Comparison of ENCODE assay signal across 9 cellular contexts in the genomic region with DNA sequence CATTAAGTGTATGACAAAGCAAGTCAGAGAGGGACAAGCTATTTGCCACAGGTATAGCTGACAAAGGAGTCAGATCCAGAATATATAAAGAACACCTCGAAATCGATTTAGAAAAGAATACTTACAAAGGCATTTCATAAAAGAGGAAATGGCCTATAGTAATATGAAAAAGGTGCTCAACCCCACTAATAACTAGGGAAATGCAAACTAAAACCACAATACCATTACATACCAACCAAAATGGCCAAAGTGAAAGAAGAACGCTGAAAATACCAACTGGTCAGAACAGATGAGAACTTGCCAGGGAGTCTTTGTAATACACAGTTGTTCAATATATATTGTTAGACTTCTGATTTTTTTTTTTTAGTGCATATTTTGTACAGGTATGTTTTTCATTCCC.
DNase-seq lines count a peak whose midpoint lies in the region; ATAC-seq, FAIRE-seq and TF ChIP-seq lines count a peak whose summit lies in the region.
"Had no signal": no experiment of that assay in that cellular context is flagged by ENCODE, and none has a peak within 500 bp of the region (broad histone marks: within the 10 kb centered on the region; RNA-seq: fewer than 3 reads in every experiment).

No MANE protein-coding gene starts in this region.

- WGBS in GM12878 (ENCODE audit: insufficient coverage, insufficient replicate concordance, low lambda C conversion rate, missing lambda C conversion rate): 4% methylated on average over 3 of the region's 3 CpGs

- no peaks in the 10 kb centered on the region for H3K79me2 ChIP-seq in GM12878 (ENCODE audit: control insufficient read depth, insufficient read depth, low read length)

- no peak overlapping the region for H3K4me3 ChIP-seq in GM12878
- no peak overlapping the region for H3K4me3 ChIP-seq in HAP-1
- H3K4me3 ChIP-seq: K562 had no signal

- no peaks in the 10 kb centered on the region for H3K27me3 ChIP-seq in GM12878 (replicated peaks in 1 of 2; ENCODE audit: control insufficient read depth in 2 of 2, insufficient read depth in 2 of 2, low read length in 1 of 2)
- H3K27me3 ChIP-seq in HAP-1 (ENCODE audit: low read depth): no peaks in the 10 kb centered on the region

- H3K4me1 ChIP-seq in GM12878 (ENCODE audit: control insufficient read depth, insufficient read depth, low read length) (peaks cover 18% of the 10 kb centered on the region), HAP-1 (no peaks in the 10 kb centered on the region)

- TF ChIP-seq CTCF in GM12878 (IDR thresholded peaks at IDR 0.05 in 2 of 3, conservative IDR thresholded peaks at IDR 0.05 in 1 of 3; ENCODE audit: control insufficient read depth in 2 of 3, extremely low read depth in 1 of 3, insufficient read depth in 1 of 3, low read depth in 3 of 3, low read length in 3 of 3): no peak

- SMC1A ChIA-PET in GM12878 (lab: Charles Lee; ENCODE audit: uncharacterized antibody, unreplicated experiment): interaction anchor here (0.6 to 3.6 kb wide), 16 partner anchors 11 to 591 kb away, joined by 3 to 27 read pairs (median 4); no protein-coding TSS in a partner anchor

- no peak overlapping the region for H2AFZ ChIP-seq in GM12878 (ENCODE audit: control insufficient read depth, low read depth, low read length)

- CTCF ChIA-PET in GM12878 (lab: Yijun Ruan, JAX): interaction anchor here (0.6 to 1.7 kb wide), 13 partner anchors 9 to 1024 kb away, joined by 3 to 8 read pairs (median 3); no protein-coding TSS in a partner anchor

- ATAC-seq in GM18519 (IDR thresholded peaks at IDR 0.05; ENCODE audit: low FRiP score, unreplicated experiment): peak; percentile 63
- peak; percentile 74 for ATAC-seq in GM21381 (IDR thresholded peaks at IDR 0.05; ENCODE audit: unreplicated experiment)
- ATAC-seq in HG03135 (IDR thresholded peaks at IDR 0.05; ENCODE audit: unreplicated experiment): peak; percentile 74
- ATAC-seq in GM12878: peak; percentile 86
- no peak for ATAC-seq in left lobe of liver

- in situ Hi-C loops in GM12878 (cut with MboI) (loop anchor here (10.0 to 25.0 kb wide), 2 partner anchors 552 to 1304 kb away; no protein-coding TSS in a partner anchor), HAP-1 (cut with MboI; ENCODE audit: low sequenced_read_pairs) (no loop called here)

- POLR2A ChIA-PET in GM12878 (lab: Charles Lee): interaction anchor here (0.8 to 1.2 kb wide), 3 partner anchors 35 to 151 kb away, joined by 3 to 5 read pairs (median 4); no protein-coding TSS in a partner anchor

- no peak for TF ChIP-seq RAD21 in GM12878 (IDR thresholded peaks at IDR 0.05; ENCODE audit: insufficient read depth, low read depth, low read length)

- no peak for TF ChIP-seq EP300 in GM12878 (IDR thresholded peaks at IDR 0.05; ENCODE audit: borderline replicate concordance in 1 of 2, control insufficient read depth in 1 of 2, low read depth in 2 of 2, low read length in 2 of 2)

- peak; percentile 91 for FAIRE-seq in GM12878 (lab: Jason Lieb, UNC)

- intact Hi-C loops in GM12878 (cut with micrococcal nuclease; ENCODE audit: unreplicated experiment): loop anchor here (1.0 to 5.0 kb wide), 8 partner anchors 22 to 1309 kb away; a partner anchor contains a TSS
- intact Hi-C loops in posterior vena cava (cut with DNase I): loop anchor here in 1 of 2 donors (10.0 kb wide), 1 partner anchor 252 kb away; a partner anchor contains a TSS

- H3K36me3 ChIP-seq in GM12878 (ENCODE audit: control insufficient read depth in 2 of 2, insufficient read depth in 2 of 2, low read length in 1 of 2): peaks cover 0 to 10% of the 10 kb centered on the region in 2 experiments; a peak in 1 of 4 replicates
- peaks cover 6% of the 10 kb centered on the region; the same call in 1 of the 2 replicates for H3K36me3 ChIP-seq in HAP-1 (replicated peaks)

- DNase-seq in GM12878 (ENCODE audit: low read depth, low spot score) (peak; percentile 67), HAP-1 (ENCODE audit: low spot score in 2 of 2) (no peak), posterior vena cava (ENCODE audit: low spot score) (no peak), left lobe of liver (ENCODE audit: low spot score) (no peak), RKO (ENCODE audit: low spot score) (no peak)

- H3K4me2 ChIP-seq in GM12878 (ENCODE audit: control insufficient read depth, insufficient read depth): peak overlapping the region; percentile 72; the same call in 1 of the 2 replicates

- no TSS peak for BruUV-seq in GM12878 (replicated peaks; lab: Mats Ljungman, UMichigan)

- H3K27ac ChIP-seq in GM12878 (ENCODE audit: control insufficient read depth, insufficient read depth): no peak overlapping the region

- no peak for TF ChIP-seq POLR2A in GM12878 (IDR thresholded peaks at IDR 0.05; ENCODE audit: low read depth, low read length)

- H4K20me1 ChIP-seq in GM12878 (ENCODE audit: control insufficient read depth, insufficient read depth): no peaks in the 10 kb centered on the region

- RAD21 ChIA-PET in GM12878 (lab: Charles Lee; ENCODE audit: unreplicated experiment): interaction anchor here (0.7 to 3.2 kb wide), 10 partner anchors 20 to 546 kb away, joined by 3 to 17 read pairs (median 4); no protein-coding TSS in a partner anchor

- no peaks in the 10 kb centered on the region for H3K9me3 ChIP-seq in GM12878 (replicated peaks; ENCODE audit: control insufficient read depth, insufficient read depth, low read length)
- H3K9me3 ChIP-seq in HAP-1: no peaks in the 10 kb centered on the region

- H3K9ac ChIP-seq in GM12878 (ENCODE audit: control insufficient read depth, insufficient read depth, low read length): no peak overlapping the region

TF ChIP-seq in GM12878, 131 proteins besides CTCF, POLR2A, EP300 and RAD21 (continues in another document):
- no peak for TF ChIP-seq CHD4 (IDR thresholded peaks at IDR 0.05)
- no peak for TF ChIP-seq POLR2AphosphoS5 (IDR thresholded peaks at IDR 0.05; ENCODE audit: low read length)
- no peak for TF ChIP-seq RCOR1 (conservative IDR thresholded peaks at IDR 0.05; ENCODE audit: low read depth, low read length)
- TF ChIP-seq, protein P1, sequence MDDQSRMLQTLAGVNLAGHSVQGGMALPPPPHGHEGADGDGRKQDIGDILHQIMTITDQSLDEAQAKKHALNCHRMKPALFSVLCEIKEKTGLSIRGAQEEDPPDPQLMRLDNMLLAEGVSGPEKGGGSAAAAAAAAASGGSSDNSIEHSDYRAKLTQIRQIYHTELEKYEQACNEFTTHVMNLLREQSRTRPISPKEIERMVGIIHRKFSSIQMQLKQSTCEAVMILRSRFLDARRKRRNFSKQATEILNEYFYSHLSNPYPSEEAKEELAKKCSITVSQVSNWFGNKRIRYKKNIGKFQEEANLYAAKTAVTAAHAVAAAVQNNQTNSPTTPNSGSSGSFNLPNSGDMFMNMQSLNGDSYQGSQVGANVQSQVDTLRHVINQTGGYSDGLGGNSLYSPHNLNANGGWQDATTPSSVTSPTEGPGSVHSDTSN (IDR thresholded peaks at IDR 0.05; ENCODE audit: insufficient replicate concordance, low read depth, low read length): no peak
- TF ChIP-seq RELA (IDR thresholded peaks at IDR 0.05; ENCODE audit: borderline replicate concordance, partially characterized antibody): no peak
- TF ChIP-seq ATF7 (IDR thresholded peaks at IDR 0.05; ENCODE audit: low read depth): peak; percentile 48; the same call in 1 of the 2 replicates
- TF ChIP-seq, protein P2, sequence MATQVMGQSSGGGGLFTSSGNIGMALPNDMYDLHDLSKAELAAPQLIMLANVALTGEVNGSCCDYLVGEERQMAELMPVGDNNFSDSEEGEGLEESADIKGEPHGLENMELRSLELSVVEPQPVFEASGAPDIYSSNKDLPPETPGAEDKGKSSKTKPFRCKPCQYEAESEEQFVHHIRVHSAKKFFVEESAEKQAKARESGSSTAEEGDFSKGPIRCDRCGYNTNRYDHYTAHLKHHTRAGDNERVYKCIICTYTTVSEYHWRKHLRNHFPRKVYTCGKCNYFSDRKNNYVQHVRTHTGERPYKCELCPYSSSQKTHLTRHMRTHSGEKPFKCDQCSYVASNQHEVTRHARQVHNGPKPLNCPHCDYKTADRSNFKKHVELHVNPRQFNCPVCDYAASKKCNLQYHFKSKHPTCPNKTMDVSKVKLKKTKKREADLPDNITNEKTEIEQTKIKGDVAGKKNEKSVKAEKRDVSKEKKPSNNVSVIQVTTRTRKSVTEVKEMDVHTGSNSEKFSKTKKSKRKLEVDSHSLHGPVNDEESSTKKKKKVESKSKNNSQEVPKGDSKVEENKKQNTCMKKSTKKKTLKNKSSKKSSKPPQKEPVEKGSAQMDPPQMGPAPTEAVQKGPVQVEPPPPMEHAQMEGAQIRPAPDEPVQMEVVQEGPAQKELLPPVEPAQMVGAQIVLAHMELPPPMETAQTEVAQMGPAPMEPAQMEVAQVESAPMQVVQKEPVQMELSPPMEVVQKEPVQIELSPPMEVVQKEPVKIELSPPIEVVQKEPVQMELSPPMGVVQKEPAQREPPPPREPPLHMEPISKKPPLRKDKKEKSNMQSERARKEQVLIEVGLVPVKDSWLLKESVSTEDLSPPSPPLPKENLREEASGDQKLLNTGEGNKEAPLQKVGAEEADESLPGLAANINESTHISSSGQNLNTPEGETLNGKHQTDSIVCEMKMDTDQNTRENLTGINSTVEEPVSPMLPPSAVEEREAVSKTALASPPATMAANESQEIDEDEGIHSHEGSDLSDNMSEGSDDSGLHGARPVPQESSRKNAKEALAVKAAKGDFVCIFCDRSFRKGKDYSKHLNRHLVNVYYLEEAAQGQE (IDR thresholded peaks at IDR 0.05; ENCODE audit: low read depth, low read length): no peak
- TF ChIP-seq MYC (IDR thresholded peaks at IDR 0.05; ENCODE audit: insufficient read depth, insufficient read length, insufficient replicate concordance, low read length, severe bottlenecking): no peak
- peak; percentile 86 for TF ChIP-seq SPI1 (IDR thresholded peaks at IDR 0.05; ENCODE audit: borderline replicate concordance, insufficient read depth, low read depth, low read length)
- TF ChIP-seq MYB (IDR thresholded peaks at IDR 0.05; ENCODE audit: borderline replicate concordance, low read depth, low read length): no peak
- no peak for TF ChIP-seq ZNF217 (IDR thresholded peaks at IDR 0.05)
